ENCODE assay signal across 1 cellular context in the genomic region with DNA sequence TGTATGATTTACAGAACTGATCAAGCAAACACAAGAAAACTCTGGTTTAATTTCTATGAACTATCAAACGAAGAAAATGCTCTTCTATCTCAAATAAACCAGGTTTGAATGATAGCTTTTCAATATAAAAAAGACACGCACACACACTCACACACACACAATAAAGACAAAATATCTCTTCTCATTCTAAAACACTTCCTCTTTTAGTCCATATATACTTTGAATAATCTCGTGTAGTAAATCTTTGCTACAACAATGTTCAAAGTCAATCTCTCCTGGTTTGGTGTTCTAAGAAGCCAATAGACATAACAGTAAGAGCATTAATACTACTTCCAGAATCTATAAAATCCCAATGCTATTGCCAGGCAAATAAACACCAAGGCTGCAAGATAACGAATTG.
TF ChIP-seq lines count a peak whose summit lies in the region.

No MANE protein-coding gene starts in this region.

TF ChIP-seq in K562, 482 proteins besides CTCF, POLR2A, EP300 and RAD21:
- TF ChIP-seq POLR2H (tag; IDR thresholded peaks at IDR 0.05; ENCODE audit: low read depth) (0 out of 2 replicates have a peak, but pooled peaks have one; percentile 50), BDP1 (IDR thresholded peaks at IDR 0.05; ENCODE audit: insufficient read depth, insufficient read length) (no peak), SPI1 (IDR thresholded peaks at IDR 0.05; ENCODE audit: borderline replicate concordance, low read depth, low read length) (peak; percentile 87), CBFA2T2 (conservative IDR thresholded peaks at IDR 0.05) (no peak), FIP1L1 (IDR thresholded peaks at IDR 0.05; ENCODE audit: low read depth, low read length, poor library complexity, severe bottlenecking) (no peak)
